In the genomic region with DNA sequence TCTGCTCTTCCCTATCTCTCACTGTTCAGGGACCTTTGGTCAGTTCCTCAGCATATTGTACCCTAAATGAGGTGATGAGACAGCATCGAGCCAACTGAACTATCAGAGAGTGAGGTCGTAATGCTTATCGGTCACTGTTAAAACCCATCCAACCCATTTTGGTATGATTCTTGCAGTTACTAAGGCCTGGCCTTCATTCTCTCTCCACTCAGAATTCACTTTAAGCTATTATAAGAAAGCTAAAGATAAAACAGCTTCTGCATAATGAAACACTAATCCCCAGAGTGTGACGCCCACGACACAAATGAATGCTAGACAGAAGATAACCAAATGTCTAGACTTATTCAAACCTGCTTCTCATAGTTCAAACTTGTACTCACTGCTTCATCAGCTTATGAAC, we compare ENCODE assay signal across 9 cellular contexts.
DNase-seq lines count a peak whose midpoint lies in the region; ATAC-seq and TF ChIP-seq lines count a peak whose summit lies in the region.
"Had no signal": no experiment of that assay in that cellular context is flagged by ENCODE, and none has a peak within 500 bp of the region (broad histone marks: within the 10 kb centered on the region; RNA-seq: fewer than 3 reads in every experiment).

No MANE protein-coding gene starts in this region.

- H3K27ac Mint-ChIP-seq in activated CD4-positive, alpha-beta T cell treated with anti-CD3 and anti-CD28 coated beads for 36 hours, result peak overlapping the region; percentile 89
- peak overlapping the region; percentile 91 for H3K27ac Mint-ChIP-seq in activated CD4-positive, alpha-beta memory T cell treated with anti-CD3 and anti-CD28 coated beads, Interleukin-2, amount 10 ng/mL, durations not matched to agents 7 days and 5 days

- H3K36me3 Mint-ChIP-seq in activated CD4-positive, alpha-beta T cell treated with anti-CD3 and anti-CD28 coated beads for 36 hours (ENCODE audit: low read depth), result no peaks in the 10 kb centered on the region
- H3K36me3 Mint-ChIP-seq in activated CD4-positive, alpha-beta memory T cell treated with anti-CD3 and anti-CD28 coated beads, Interleukin-2, amount 10 ng/mL, durations not matched to agents 7 days and 5 days (ENCODE audit: low read depth), result peaks cover 7% of the 10 kb centered on the region
- H3K36me3 Mint-ChIP-seq: naive B cell had no signal

- peak overlapping the region; percentile 72 for H3K9ac ChIP-seq in smooth muscle cell (ENCODE audit: low read depth)

- H2AFZ ChIP-seq in smooth muscle cell (ENCODE audit: low read depth), result no peak overlapping the region

- H3K36me3 ChIP-seq in smooth muscle cell (ENCODE audit: low read depth) (no peaks in the 10 kb centered on the region), ascending aorta (no peaks in the 10 kb centered on the region)

- no peaks in the 10 kb centered on the region for H3K27me3 ChIP-seq in smooth muscle cell (ENCODE audit: low read depth)
- no peaks in the 10 kb centered on the region for H3K27me3 ChIP-seq in ascending aorta

- H3K4me3 ChIP-seq in smooth muscle cell (no peak overlapping the region), ascending aorta (peak overlapping the region in 1 of 2 donors; percentile 23)

- no peak for TF ChIP-seq CTCF in smooth muscle cell (IDR thresholded peaks at IDR 0.05; ENCODE audit: borderline replicate concordance, insufficient read depth, poor library complexity, severe bottlenecking)
- no peak for TF ChIP-seq CTCF in ascending aorta (IDR thresholded peaks at IDR 0.05)

- peak; percentile 61 for DNase-seq in activated CD4-positive, alpha-beta T cell treated with anti-CD3 and anti-CD28 coated beads for 36 hours
- no peak for DNase-seq in activated CD4-positive, alpha-beta T cell treated with anti-CD3 and anti-CD28 coated beads for 1 hour
- no peak for DNase-seq in activated CD4-positive, alpha-beta memory T cell treated with anti-CD3 and anti-CD28 coated beads, Interleukin-2, amount 10 ng/mL, durations not matched to agents 7 days and 5 days
- DNase-seq in smooth muscle cell (lab: John Stamatoyannopoulos, UW; ENCODE audit: unreplicated experiment) (no peak), AG08396 (ENCODE audit: low spot score) (no peak), ascending aorta (ENCODE audit: low spot score in 2 of 2) (no peak), NCI-H526 treated with DMSO at 0.1 percent for 48 hours (lab: John Stamatoyannopoulos, UW) (no peak)
- DNase-seq: naive B cell had no signal

- H3K9me3 ChIP-seq in smooth muscle cell (replicated peaks; ENCODE audit: low read depth), result no peaks in the 10 kb centered on the region
- H3K9me3 ChIP-seq in ascending aorta, result no peaks in the 10 kb centered on the region

- H3K79me2 ChIP-seq in smooth muscle cell (ENCODE audit: low read depth), result peaks cover 7% of the 10 kb centered on the region

- no peaks in the 10 kb centered on the region for H3K27me3 Mint-ChIP-seq in activated CD4-positive, alpha-beta T cell treated with anti-CD3 and anti-CD28 coated beads for 36 hours
- no peaks in the 10 kb centered on the region for H3K27me3 Mint-ChIP-seq in activated CD4-positive, alpha-beta memory T cell treated with anti-CD3 and anti-CD28 coated beads, Interleukin-2, amount 10 ng/mL, durations not matched to agents 7 days and 5 days
- H3K27me3 Mint-ChIP-seq: naive B cell had no signal

- H3F3A ChIP-seq in smooth muscle cell (ENCODE audit: low read depth), result peaks cover 18% of the 10 kb centered on the region

- intact Hi-C loops in activated CD4-positive, alpha-beta T cell treated with anti-CD3 and anti-CD28 coated beads for 36 hours (cut with DNase I, micrococcal nuclease), result loop anchor here (5.0 kb wide), 3 partner anchors 178 to 348 kb away; a partner anchor contains a TSS
- intact Hi-C loops in ascending aorta (cut with DNase I), result no loop called here

- H3K27ac ChIP-seq in smooth muscle cell (ENCODE audit: low read depth), result peak overlapping the region; percentile 98
- peak overlapping the region in 1 of 2 donors; percentile 3 for H3K27ac ChIP-seq in ascending aorta

- 25% methylated on average over 5 of the region's 5 CpGs for WGBS in smooth muscle cell (ENCODE audit: low lambda C conversion rate)

- POLR2A ChIA-PET in activated CD4-positive, alpha-beta T cell treated with anti-CD3 and anti-CD28 coated beads for 36 hours (lab: Charles Lee), result interaction anchor here (0.6 to 1.8 kb wide), 8 partner anchors 22 to 593 kb away, joined by 3 to 16 read pairs (median 4); no protein-coding TSS in a partner anchor
- POLR2A ChIA-PET in activated CD4-positive, alpha-beta memory T cell treated with anti-CD3 and anti-CD28 coated beads, Interleukin-2, amount 10 ng/mL, durations not matched to agents 7 days and 5 days (lab: Charles Lee), result interaction anchor here (0.6 to 5.2 kb wide), 24 partner anchors 8 to 475 kb away, joined by 3 to 96 read pairs (median 5); a partner anchor contains a TSS

- peaks cover 4% of the 10 kb centered on the region for H4K20me1 ChIP-seq in smooth muscle cell (ENCODE audit: low read depth)

- CTCF ChIA-PET in activated CD4-positive, alpha-beta T cell treated with anti-CD3 and anti-CD28 coated beads for 36 hours (lab: Charles Lee), result interaction anchor here (0.5 to 3.7 kb wide), 17 partner anchors 11 to 351 kb away, joined by 3 to 15 read pairs (median 4); no protein-coding TSS in a partner anchor
- CTCF ChIA-PET in activated CD4-positive, alpha-beta memory T cell treated with anti-CD3 and anti-CD28 coated beads, Interleukin-2, amount 10 ng/mL, durations not matched to agents 7 days and 5 days (lab: Charles Lee), result interaction anchor here (0.9 to 3.0 kb wide), 14 partner anchors 10 to 357 kb away, joined by 3 to 33 read pairs (median 4); a partner anchor contains a TSS

- peak overlapping the region; percentile 72 for H3K4me2 ChIP-seq in smooth muscle cell

- H3K4me3 Mint-ChIP-seq in activated CD4-positive, alpha-beta T cell treated with anti-CD3 and anti-CD28 coated beads for 36 hours, result peak overlapping the region; percentile 61
- H3K4me3 Mint-ChIP-seq in activated CD4-positive, alpha-beta memory T cell treated with anti-CD3 and anti-CD28 coated beads, Interleukin-2, amount 10 ng/mL, durations not matched to agents 7 days and 5 days, result peak overlapping the region; percentile 90

- peak; percentile 45 for ATAC-seq in activated CD4-positive, alpha-beta T cell treated with anti-CD3 and anti-CD28 coated beads for 36 hours
- peak; percentile 57 for ATAC-seq in HG02870 (IDR thresholded peaks at IDR 0.05; ENCODE audit: unreplicated experiment)

- peaks cover 48% of the 10 kb centered on the region for H3K4me1 Mint-ChIP-seq in activated CD4-positive, alpha-beta T cell treated with anti-CD3 and anti-CD28 coated beads for 36 hours
- peaks cover 59% of the 10 kb centered on the region for H3K4me1 Mint-ChIP-seq in activated CD4-positive, alpha-beta memory T cell treated with anti-CD3 and anti-CD28 coated beads, Interleukin-2, amount 10 ng/mL, durations not matched to agents 7 days and 5 days

- H3K9me3 Mint-ChIP-seq in activated CD4-positive, alpha-beta T cell treated with anti-CD3 and anti-CD28 coated beads for 36 hours (ENCODE audit: low read depth), result no peaks in the 10 kb centered on the region
- H3K9me3 Mint-ChIP-seq in activated CD4-positive, alpha-beta memory T cell treated with anti-CD3 and anti-CD28 coated beads, Interleukin-2, amount 10 ng/mL, durations not matched to agents 7 days and 5 days, result no peaks in the 10 kb centered on the region
- H3K9me3 Mint-ChIP-seq: naive B cell had no signal

- no peaks in the 10 kb centered on the region for H3K4me1 ChIP-seq in smooth muscle cell (ENCODE audit: low read depth)
- peaks cover 0 to 9% of the 10 kb centered on the region in 2 donors for H3K4me1 ChIP-seq in ascending aorta
